In the genomic region with DNA sequence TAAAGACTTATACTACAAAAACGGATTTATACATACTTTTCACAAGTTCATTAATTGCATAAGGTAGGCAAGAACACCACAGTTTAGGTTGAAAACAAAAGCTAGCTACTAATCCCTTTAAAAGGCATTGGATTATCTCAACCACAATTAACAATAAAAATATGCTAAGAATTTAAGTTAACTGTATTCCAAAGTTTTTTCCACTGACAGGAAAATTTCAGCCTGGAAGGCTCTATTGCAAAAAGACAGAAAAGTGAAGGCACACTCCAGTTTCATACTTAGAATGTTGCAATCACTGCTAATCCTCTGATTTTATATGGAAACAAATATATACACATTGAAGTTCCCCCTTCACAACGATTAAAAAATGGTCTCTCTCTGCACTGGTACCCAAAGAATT, we compare ENCODE assay signal across 20 cellular contexts.
"Had no signal": no experiment of that assay in that cellular context is flagged by ENCODE, and none has a peak within 500 bp of the region (broad histone marks: within the 10 kb centered on the region; RNA-seq: fewer than 3 reads in every experiment).

No MANE protein-coding gene starts in this region.

- H3K4me1 ChIP-seq: lower lobe of right lung had no signal

- H3K36me3 ChIP-seq: lower lobe of right lung had no signal

- H3K4me3 ChIP-seq: esophagus muscularis mucosa, lower lobe of right lung, tibial artery had no signal

- H3K27ac ChIP-seq: brain microvascular endothelial cell, esophagus muscularis mucosa, lower lobe of right lung, tibial artery had no signal

- H3K27me3 ChIP-seq: brain microvascular endothelial cell, esophagus muscularis mucosa, tibial artery had no signal

- ATAC-seq: lower lobe of right lung; natural killer cell treated with Interleukin-12 subunit alpha and Interleukin-12 subunit beta and Interleukin-15 and Interleukin-18, amount 100 ng/mL, for 72 hours; stimulated activated naive CD8-positive, alpha-beta T cell treated with anti-CD3 and anti-CD28 coated beads, Interleukin-15, Interleukin-2, amounts not matched to agents 100 U/mL and 50 U/mL, for 24 hours had no signal

- DNase-seq: activated CD4-positive, alpha-beta T cell treated with anti-CD3 and anti-CD28 coated beads, Interleukin-2, amount 10 ng/mL, durations not matched to agents 7 days and 5 days; activated CD4-positive, CD25-positive, alpha-beta regulatory T cell; activated CD8-positive, alpha-beta memory T cell treated with anti-CD3 and anti-CD28 coated beads for 24 hours; activated gamma-delta T cell treated with Interleukin-2 at 50 U/mL for 16 hours; activated naive CD8-positive, alpha-beta T cell treated with anti-CD3 and anti-CD28 coated beads for 36 hours; brain microvascular endothelial cell; cortex of kidney; effector CD4-positive, alpha-beta T cell; hypothalamus; lower lobe of right lung; nucleus accumbens; retina; stimulated activated CD4-positive, alpha-beta T cell treated with anti-CD3 and anti-CD28 coated beads, Interleukin-2, amount 100 ng/mL, for 24 hours; stimulated activated naive CD8-positive, alpha-beta T cell treated with anti-CD3 and anti-CD28 coated beads, Interleukin-15, Interleukin-2, amounts not matched to agents 100 U/mL and 50 U/mL, for 24 hours; substantia nigra; T-helper 1 cell; T-helper 9 cell; tibial artery had no signal

- H3K9me3 ChIP-seq: esophagus muscularis mucosa, lower lobe of right lung, tibial artery had no signal
